24 cellular contexts compared by ENCODE assay signal in the genomic region with DNA sequence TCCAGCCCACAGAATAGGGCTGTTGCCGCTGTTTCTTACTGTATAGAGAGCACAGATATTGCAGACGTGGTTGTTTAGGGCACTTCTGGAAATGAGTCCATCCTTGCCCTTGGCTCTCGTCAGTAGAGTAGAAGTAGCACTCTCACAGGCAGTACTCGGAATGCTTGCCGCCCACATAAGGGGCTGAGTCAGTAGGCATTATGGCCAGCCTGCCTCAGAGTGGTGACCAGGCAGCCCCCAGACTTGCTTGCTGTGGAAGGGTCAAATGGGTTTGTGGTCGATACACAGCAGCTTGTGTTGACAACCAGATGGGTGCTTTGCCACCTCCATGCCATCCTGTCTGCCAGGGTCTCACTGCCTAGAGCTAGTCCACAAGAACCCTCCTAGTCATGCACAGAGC. TPM values are rescaled to one million over a fixed set of nuclear protein-coding genes. Genes with fewer than 3 reads are reported as not detected.
DNase-seq lines count a peak whose midpoint lies in the region; ATAC-seq and TF ChIP-seq lines count a peak whose summit lies in the region.
"Had no signal": no experiment of that assay in that cellular context is flagged by ENCODE, and none has a peak within 500 bp of the region (broad histone marks: within the 10 kb centered on the region; RNA-seq: fewer than 3 reads in every experiment).

No MANE protein-coding gene starts in this region.

- H3K4me3 Mint-ChIP-seq in activated T-helper 17 cell treated with anti-CD3 and anti-CD28 coated beads, Interleukin-2, amount 50 U/mL, for 72 hours, result no peak overlapping the region
- no peak overlapping the region for H3K4me3 Mint-ChIP-seq in stimulated activated effector memory CD8-positive, alpha-beta T cell treated with anti-CD3 and anti-CD28 coated beads, Interleukin-12 subunit alpha, Interleukin-12 subunit beta, amount 100 ng/mL, for 72 hours
- no peak overlapping the region for H3K4me3 Mint-ChIP-seq in stimulated activated naive CD8-positive, alpha-beta T cell treated with anti-CD3 and anti-CD28 coated beads, Interleukin-15, amount 100 ng/mL, for 72 hours
- H3K4me3 Mint-ChIP-seq: B cell, CD14-positive monocyte, GM23338 had no signal

- no peaks in the 10 kb centered on the region for H3K9me2 ChIP-seq in GM23248 (ENCODE audit: insufficient read depth)

- H3K36me3 ChIP-seq in GM23248 (ENCODE audit: low read depth), result peaks cover 29% of the 10 kb centered on the region
- peaks cover 45 to 100% (median 100%) of the 10 kb centered on the region in 4 donors for H3K36me3 ChIP-seq in stomach

- peak; percentile 59 for ATAC-seq in activated T-helper 17 cell treated with anti-CD3 and anti-CD28 coated beads, Interleukin-2, amount 50 U/mL, for 72 hours (replicated peaks)
- ATAC-seq in stimulated activated effector memory CD8-positive, alpha-beta T cell treated with anti-CD3 and anti-CD28 coated beads, Interleukin-12 subunit alpha, Interleukin-12 subunit beta, amount 100 ng/mL, for 72 hours, result no peak
- no peak for ATAC-seq in stimulated activated naive CD8-positive, alpha-beta T cell treated with anti-CD3 and anti-CD28 coated beads, Interleukin-15, amount 100 ng/mL, for 72 hours
- no peak for ATAC-seq in GM21717 (IDR thresholded peaks at IDR 0.05; ENCODE audit: unreplicated experiment)
- ATAC-seq: GM23338 had no signal

- 73 to 76% methylated on average over 6 of the region's 6 CpGs for WGBS in GM23248 (ENCODE audit: low coverage in 1 of 2, low lambda C conversion rate in 2 of 2, missing lambda C conversion rate in 2 of 2), 2 experiments
- 90 to 98% (median 94%) methylated on average over 2 to 6 of the region's 6 CpGs for WGBS in stomach, 5 donors

- H3K4me1 Mint-ChIP-seq in activated T-helper 17 cell treated with anti-CD3 and anti-CD28 coated beads, Interleukin-2, amount 50 U/mL, for 72 hours, result peaks cover 17% of the 10 kb centered on the region
- peaks cover 11% of the 10 kb centered on the region for H3K4me1 Mint-ChIP-seq in stimulated activated effector memory CD8-positive, alpha-beta T cell treated with anti-CD3 and anti-CD28 coated beads, Interleukin-12 subunit alpha, Interleukin-12 subunit beta, amount 100 ng/mL, for 72 hours
- H3K4me1 Mint-ChIP-seq in stimulated activated naive CD8-positive, alpha-beta T cell treated with anti-CD3 and anti-CD28 coated beads, Interleukin-15, amount 100 ng/mL, for 72 hours, result peaks cover 12% of the 10 kb centered on the region
- H3K4me1 Mint-ChIP-seq: CD14-positive monocyte, GM23338 had no signal

- TF ChIP-seq POLR2A in stomach (IDR thresholded peaks at IDR 0.05), result no peak

- no peak for TF ChIP-seq CTCF in stomach (IDR thresholded peaks at IDR 0.05)

- no peak overlapping the region for H2AFZ ChIP-seq in GM23248
- H2AFZ ChIP-seq: GM23338 had no signal

- no peaks in the 10 kb centered on the region for H3K27me3 Mint-ChIP-seq in activated T-helper 17 cell treated with anti-CD3 and anti-CD28 coated beads, Interleukin-2, amount 50 U/mL, for 72 hours
- no peaks in the 10 kb centered on the region for H3K27me3 Mint-ChIP-seq in stimulated activated naive CD8-positive, alpha-beta T cell treated with anti-CD3 and anti-CD28 coated beads, Interleukin-15, amount 100 ng/mL, for 72 hours
- H3K27me3 Mint-ChIP-seq: B cell had no signal

- H3K9ac ChIP-seq in GM23248, result no peak overlapping the region

- H3K4me1 ChIP-seq in GM23248 (ENCODE audit: insufficient read depth), result peaks cover 4% of the 10 kb centered on the region; the same call in 1 of the 2 replicates
- H3K4me1 ChIP-seq in stomach, result no peaks in the 10 kb centered on the region
- H3K4me1 ChIP-seq: HAP-1, Peyer's patch, SJCRH30 had no signal

- H3K4me2 ChIP-seq in GM23248 (ENCODE audit: unreplicated experiment), result no peak overlapping the region
- H3K4me2 ChIP-seq: GM23338 had no signal

- no peaks in the 10 kb centered on the region; the same call in 1 of the 2 replicates for H4K20me1 ChIP-seq in GM23248 (ENCODE audit: insufficient read depth)

- H3K79me2 ChIP-seq in GM23248 (ENCODE audit: insufficient read depth), result peaks cover 34% of the 10 kb centered on the region

- no peaks in the 10 kb centered on the region for H3K9me3 Mint-ChIP-seq in activated T-helper 17 cell treated with anti-CD3 and anti-CD28 coated beads, Interleukin-2, amount 50 U/mL, for 72 hours
- H3K9me3 Mint-ChIP-seq in stimulated activated effector memory CD8-positive, alpha-beta T cell treated with anti-CD3 and anti-CD28 coated beads, Interleukin-12 subunit alpha, Interleukin-12 subunit beta, amount 100 ng/mL, for 72 hours, result no peaks in the 10 kb centered on the region
- H3K9me3 Mint-ChIP-seq in stimulated activated naive CD8-positive, alpha-beta T cell treated with anti-CD3 and anti-CD28 coated beads, Interleukin-15, amount 100 ng/mL, for 72 hours, result no peaks in the 10 kb centered on the region
- H3K9me3 Mint-ChIP-seq: CD14-positive monocyte, GM23338 had no signal

- no peak overlapping the region for H3K27ac Mint-ChIP-seq in activated T-helper 17 cell treated with anti-CD3 and anti-CD28 coated beads, Interleukin-2, amount 50 U/mL, for 72 hours
- peak overlapping the region; percentile 50 for H3K27ac Mint-ChIP-seq in stimulated activated effector memory CD8-positive, alpha-beta T cell treated with anti-CD3 and anti-CD28 coated beads, Interleukin-12 subunit alpha, Interleukin-12 subunit beta, amount 100 ng/mL, for 72 hours
- H3K27ac Mint-ChIP-seq in stimulated activated naive CD8-positive, alpha-beta T cell treated with anti-CD3 and anti-CD28 coated beads, Interleukin-15, amount 100 ng/mL, for 72 hours, result no peak overlapping the region
- H3K27ac Mint-ChIP-seq: B cell, GM23338 had no signal

- no peaks in the 10 kb centered on the region for H3K9me3 ChIP-seq in GM23248 (ENCODE audit: low read depth)
- H3K9me3 ChIP-seq in stomach, result no peaks in the 10 kb centered on the region
- H3K9me3 ChIP-seq: HAP-1, Peyer's patch, SJCRH30 had no signal

- H3K27ac ChIP-seq in GM23248 (no peak overlapping the region), stomach (no peak overlapping the region)
- H3K27ac ChIP-seq: Peyer's patch, SJCRH30 had no signal

- no peaks in the 10 kb centered on the region for H3F3A ChIP-seq in GM23248 (ENCODE audit: insufficient read depth)

- no peak overlapping the region for H3K4me3 ChIP-seq in GM23248
- H3K4me3 ChIP-seq in stomach, result no peak overlapping the region
- H3K4me3 ChIP-seq: GM23338, HAP-1, Peyer's patch, SJCRH30 had no signal

- TF ChIP-seq EP300 in stomach (IDR thresholded peaks at IDR 0.05), result no peak

- H3K36me3 Mint-ChIP-seq in activated T-helper 17 cell treated with anti-CD3 and anti-CD28 coated beads, Interleukin-2, amount 50 U/mL, for 72 hours (ENCODE audit: low read depth), result peaks cover 98% of the 10 kb centered on the region
- H3K36me3 Mint-ChIP-seq in stimulated activated effector memory CD8-positive, alpha-beta T cell treated with anti-CD3 and anti-CD28 coated beads, Interleukin-12 subunit alpha, Interleukin-12 subunit beta, amount 100 ng/mL, for 72 hours, result peaks cover 97% of the 10 kb centered on the region

- DNase-seq in GM23248, result peak; percentile 58
- peak; percentile 27 for DNase-seq in iris pigment epithelial cell (ENCODE audit: low read depth)
- no peak for DNase-seq in stimulated activated effector memory CD8-positive, alpha-beta T cell treated with anti-CD3 and anti-CD28 coated beads, Interleukin-12 subunit alpha, Interleukin-12 subunit beta, amount 100 ng/mL, for 72 hours (ENCODE audit: low spot score in 2 of 2)
- no peak for DNase-seq in stimulated activated naive CD8-positive, alpha-beta T cell treated with anti-CD3 and anti-CD28 coated beads, Interleukin-15, amount 100 ng/mL, for 72 hours
- no peak for DNase-seq in stomach
- DNase-seq: DMS53; GF-D8; KG1; NCI-H1105; NCI-H146; NCI-H2081; NCI-H2171; NCI-H345; NCI-H524; NCI-H774; NK-92 treated with Interleukin-12 subunit alpha and Interleukin-12 subunit beta, amount 100 ng/mL, for 24 hours; Peyer's patch; SJCRH30 had no signal

- intact Hi-C loops in stomach (cut with DNase I; ENCODE audit: low total_unique reads), result no loop called here

- in situ Hi-C loops in GM23248 (cut with MboI), result no loop called here

- no peaks in the 10 kb centered on the region for H3K27me3 ChIP-seq in GM23248 (replicated peaks; ENCODE audit: insufficient read depth)
- no peaks in the 10 kb centered on the region for H3K27me3 ChIP-seq in stomach
- H3K27me3 ChIP-seq: Peyer's patch, SJCRH30 had no signal

RNA-seq across cellular contexts. Expression of gene PLEKHB2, which starts 38.7 kb away (rescaled TPM):
- total RNA-seq in GM23248 (2014; rRNA removed; shearing (Covaris generic)), result 75.8 and 94.7 TPM in 2 replicates
- 70.7 and 71.7 TPM in 2 replicates for polyA plus RNA-seq in GM23248 (2016; fragmentation: Nextera tagmentation; extraction: Ambion mirVana)
- total RNA-seq in activated T-helper 17 cell treated with anti-CD3 and anti-CD28 coated beads, Interleukin-2, amount 50 U/mL, for 72 hours, result 10 to 100 TPM; 59.8 to 64.5 TPM
- 100 to 1,000 TPM in 2 of 5 donors, 10 to 100 TPM in 3; 37.9 to 181 (median 64.0) TPM for total RNA-seq in stomach
- polyA plus RNA-seq in stomach, result 10 to 100 TPM; 13.2 to 60.3 (median 46.5) TPM

RNA-seq across cellular contexts. Expression of gene FAM168B, which starts 50.5 kb away (rescaled TPM):
- total RNA-seq in GM23248 (2014; rRNA removed; shearing (Covaris generic)), result 118 and 125 TPM in 2 replicates
- 47.2 and 47.6 TPM in 2 replicates for polyA plus RNA-seq in GM23248 (2016; fragmentation: Nextera tagmentation; extraction: Ambion mirVana)
- total RNA-seq in activated T-helper 17 cell treated with anti-CD3 and anti-CD28 coated beads, Interleukin-2, amount 50 U/mL, for 72 hours, result 10 to 100 TPM; 69.2 to 77.1 TPM
- 100 to 1,000 TPM in 1 of 5 donors, 10 to 100 TPM in 3, 1 to 10 TPM in 1; 8.2 to 103 (median 72.4) TPM for total RNA-seq in stomach
- polyA plus RNA-seq in stomach, result 10 to 100 TPM; 18.0 to 31.0 (median 30.1) TPM

Comparison
In these comparisons a context has a peak if more than half of its experiments do, and no peak if none do; other contexts are left out.
1. DNase-seq: peak in GM23248 (single experiment) and iris pigment epithelial cell (single experiment); none in stimulated activated effector memory CD8-positive, alpha-beta T cell treated with anti-CD3 and anti-CD28 coated beads, Interleukin-12 subunit alpha, Interleukin-12 subunit beta, amount 100 ng/mL, for 72 hours (0 of 2), stimulated activated naive CD8-positive, alpha-beta T cell treated with anti-CD3 and anti-CD28 coated beads, Interleukin-15, amount 100 ng/mL, for 72 hours (0 of 2) and stomach (single experiment).